8 cellular contexts compared by ENCODE assay signal in the genomic region with DNA sequence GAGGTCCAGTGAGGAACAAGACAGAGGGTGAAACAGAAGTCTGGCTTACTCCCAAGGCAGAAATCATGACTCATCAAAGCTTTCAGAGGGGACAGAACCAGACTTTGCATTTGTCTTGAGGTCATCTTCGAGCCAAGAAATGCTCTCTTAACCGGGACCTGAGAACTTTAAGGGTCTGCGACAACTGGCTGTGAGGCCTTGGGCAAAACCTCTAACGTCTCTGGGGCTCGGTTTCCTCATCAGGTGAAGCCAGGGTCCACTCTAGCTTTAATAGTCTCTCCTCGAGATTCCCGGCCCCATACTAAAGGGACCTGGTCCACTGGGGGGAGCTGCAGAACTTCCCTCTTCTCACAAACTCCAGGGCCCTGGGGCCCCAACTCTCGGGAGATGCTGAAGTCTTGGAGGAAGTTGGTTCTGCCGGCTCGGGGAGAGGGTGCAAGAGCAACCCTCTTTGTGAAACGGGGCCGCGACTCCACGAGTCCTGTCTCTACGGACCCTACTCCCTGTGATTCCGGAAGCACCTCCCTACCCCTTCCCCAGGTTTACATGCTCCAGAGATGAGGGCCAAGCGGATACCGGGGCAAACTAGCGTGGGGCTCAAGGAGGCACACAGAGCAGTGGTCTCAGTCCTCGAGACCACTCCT. TPM values are rescaled to one million over a fixed set of nuclear protein-coding genes. Genes with fewer than 3 reads are reported as not detected.
DNase-seq lines count a peak whose midpoint lies in the region; ATAC-seq, FAIRE-seq and TF ChIP-seq lines count a peak whose summit lies in the region.

No MANE protein-coding gene starts in this region.

- H3K27ac ChIP-seq in A549 = peak overlapping the region; percentile 95 to 97
- peak overlapping the region; percentile 57 to 94 (median 94) for H3K27ac ChIP-seq in gastroesophageal sphincter
- no peak overlapping the region for H3K27ac ChIP-seq in neural cell (ENCODE audit: low read length)
- peak overlapping the region; percentile 98 for H3K27ac ChIP-seq in urinary bladder (ENCODE audit: low read depth)

- H3K4me1 ChIP-seq in A549 (peaks cover 64% of the 10 kb centered on the region), gastroesophageal sphincter (peaks cover 0 to 51% (median 2%) of the 10 kb centered on the region in 3 donors), urinary bladder (ENCODE audit: insufficient read depth) (no peaks in the 10 kb centered on the region)

- TF ChIP-seq EP300 in A549 (IDR thresholded peaks at IDR 0.05) (no peak), gastroesophageal sphincter (IDR thresholded peaks at IDR 0.05) (no peak), neural cell (conservative IDR thresholded peaks at IDR 0.05; ENCODE audit: poor library complexity, severe bottlenecking) (no peak)

- CTCF ChIA-PET in A549 (lab: Yijun Ruan, JAX) = interaction anchor here (0.5 to 4.2 kb wide), 33 partner anchors 8 to 1444 kb away, joined by 3 to 26 read pairs (median 4); no protein-coding TSS in a partner anchor

- no peak for FAIRE-seq in A549 (lab: Jason Lieb, UNC)

- peak overlapping the region; percentile 31 for H3K9ac ChIP-seq in neural cell (ENCODE audit: low read length)

- H3K9me3 ChIP-seq in A549 (no peaks in the 10 kb centered on the region), gastroesophageal sphincter (no peaks in the 10 kb centered on the region), neural cell (ENCODE audit: low read length) (no peaks in the 10 kb centered on the region)

- under 1% methylated on average over 11 of the region's 20 CpGs for WGBS in A549 (ENCODE audit: missing lambda C conversion rate)
- WGBS in gastroesophageal sphincter (ENCODE audit: low coverage in 1 of 2), 2 donors = 0 to 5% methylated on average over 1 to 7 of the region's 20 CpGs
- WGBS in urinary bladder = 5% methylated on average over 20 of the region's 20 CpGs

- H3K36me3 ChIP-seq in gastroesophageal sphincter (no peaks in the 10 kb centered on the region), neural cell (ENCODE audit: insufficient read depth, low read length) (no peaks in the 10 kb centered on the region), urinary bladder (ENCODE audit: insufficient read depth) (no peaks in the 10 kb centered on the region)

- TF ChIP-seq CTCF in A549 (IDR thresholded peaks at IDR 0.05) (peak; percentile 64), GM12875 (IDR thresholded peaks at IDR 0.05; ENCODE audit: borderline replicate concordance, insufficient read depth, low read depth, low read length) (peak; percentile 39; the same call in 1 of the 2 replicates), gastroesophageal sphincter (IDR thresholded peaks at IDR 0.05) (peak in 3 of 4 experiments; percentile 32 to 69 (median 43)), neural cell (IDR thresholded peaks at IDR 0.05; ENCODE audit: poor library complexity, severe bottlenecking) (no peak)

- no peaks in the 10 kb centered on the region for H3K27me3 ChIP-seq in gastroesophageal sphincter
- peaks cover 57% of the 10 kb centered on the region for H3K27me3 ChIP-seq in neural cell (ENCODE audit: insufficient read depth, low read depth, low read length)

- no peaks in the 10 kb centered on the region for H3K79me2 ChIP-seq in neural cell (replicated peaks; ENCODE audit: insufficient read depth, low read length)

- no peaks in the 10 kb centered on the region for H3F3A ChIP-seq in neural cell (ENCODE audit: insufficient read depth, low read length, poor library complexity, severe bottlenecking)

- ATAC-seq in A549 (peak; percentile 60 to 73), HG03025 (IDR thresholded peaks at IDR 0.05; ENCODE audit: low FRiP score, unreplicated experiment) (peak; percentile 36), gastroesophageal sphincter (peak; percentile 36)

- POLR2A ChIA-PET in A549 (lab: Yijun Ruan, JAX) = interaction anchor here (0.9 to 2.5 kb wide), 9 partner anchors 37 to 771 kb away, joined by 3 to 14 read pairs (median 4); a partner anchor contains a TSS

- no peak; the same call in 1 of the 2 replicates for TF ChIP-seq POLR2A in A549 (IDR thresholded peaks at IDR 0.05; ENCODE audit: low read length)
- TF ChIP-seq POLR2A in gastroesophageal sphincter (IDR thresholded peaks at IDR 0.05) = no peak

- TF ChIP-seq RAD21 in A549 (conservative IDR thresholded peaks at IDR 0.05 in 1 of 2, IDR thresholded peaks at IDR 0.05 in 1 of 2) (peak; percentile 60 to 65), neural cell (conservative IDR thresholded peaks at IDR 0.05) (no peak)

- no peaks in the 10 kb centered on the region for H4K20me1 ChIP-seq in neural cell (ENCODE audit: insufficient read depth)

- H3K4me2 ChIP-seq in A549 (peak overlapping the region; percentile 87), neural cell (ENCODE audit: low read length) (no peak overlapping the region)

- H3K9me2 ChIP-seq in neural cell (ENCODE audit: insufficient read depth, low read length) = no peaks in the 10 kb centered on the region

- peak overlapping the region; percentile 77 for H3K4me3 ChIP-seq in A549
- peak overlapping the region; percentile 81 for H3K4me3 ChIP-seq in GM12875 (ENCODE audit: low read depth, low read length)
- H3K4me3 ChIP-seq in gastroesophageal sphincter = peak overlapping the region; percentile 45 to 92
- H3K4me3 ChIP-seq in neural cell (ENCODE audit: low read length) = peak overlapping the region; percentile 73
- H3K4me3 ChIP-seq in urinary bladder (ENCODE audit: low read depth, low read length) = peak overlapping the region; percentile 74

- H2AFZ ChIP-seq in neural cell (ENCODE audit: low read depth, low read length) = no peak overlapping the region

- DNase-seq in A549 (ENCODE audit: low read depth in 1 of 2, low spot score in 1 of 2) (peak; percentile 87 to 92), NOMO-1 treated with DMSO at 0.1 percent for 48 hours (lab: John Stamatoyannopoulos, UW; ENCODE audit: unreplicated experiment) (peak; percentile 40)
- peak; percentile 42 for DNase-seq in activated naive CD4-positive, alpha-beta T cell treated with anti-CD3 and anti-CD28 coated beads, Interleukin-2, amount 50 U/mL, for 16 hours

TF ChIP-seq in A549, 52 proteins besides CTCF, POLR2A, EP300 and RAD21 (continues in another document):
- no peak for TF ChIP-seq NR3C1 (IDR thresholded peaks at IDR 0.05)
- TF ChIP-seq, protein P1, sequence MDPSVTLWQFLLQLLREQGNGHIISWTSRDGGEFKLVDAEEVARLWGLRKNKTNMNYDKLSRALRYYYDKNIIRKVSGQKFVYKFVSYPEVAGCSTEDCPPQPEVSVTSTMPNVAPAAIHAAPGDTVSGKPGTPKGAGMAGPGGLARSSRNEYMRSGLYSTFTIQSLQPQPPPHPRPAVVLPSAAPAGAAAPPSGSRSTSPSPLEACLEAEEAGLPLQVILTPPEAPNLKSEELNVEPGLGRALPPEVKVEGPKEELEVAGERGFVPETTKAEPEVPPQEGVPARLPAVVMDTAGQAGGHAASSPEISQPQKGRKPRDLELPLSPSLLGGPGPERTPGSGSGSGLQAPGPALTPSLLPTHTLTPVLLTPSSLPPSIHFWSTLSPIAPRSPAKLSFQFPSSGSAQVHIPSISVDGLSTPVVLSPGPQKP (IDR thresholded peaks at IDR 0.05; ENCODE audit: low read depth, low read length) = no peak
- TF ChIP-seq, protein P2, sequence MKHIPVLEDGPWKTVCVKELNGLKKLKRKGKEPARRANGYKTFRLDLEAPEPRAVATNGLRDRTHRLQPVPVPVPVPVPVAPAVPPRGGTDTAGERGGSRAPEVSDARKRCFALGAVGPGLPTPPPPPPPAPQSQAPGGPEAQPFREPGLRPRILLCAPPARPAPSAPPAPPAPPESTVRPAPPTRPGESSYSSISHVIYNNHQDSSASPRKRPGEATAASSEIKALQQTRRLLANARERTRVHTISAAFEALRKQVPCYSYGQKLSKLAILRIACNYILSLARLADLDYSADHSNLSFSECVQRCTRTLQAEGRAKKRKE (CRISPR knock-in tag; IDR thresholded peaks at IDR 0.05; ENCODE audit: low read depth) = no peak
- TF ChIP-seq RNF2 (IDR thresholded peaks at IDR 0.05; ENCODE audit: borderline replicate concordance, low read depth) = no peak
- 0 out of 2 replicates have a peak, but pooled peaks have one; percentile 9 for TF ChIP-seq HOXB13 (CRISPR knock-in tag; IDR thresholded peaks at IDR 0.05; ENCODE audit: low read depth)

TF ChIP-seq in neural cell, 6 proteins besides CTCF, POLR2A, EP300 and RAD21 (continues in another document):
- no peak for TF ChIP-seq TAF1 (IDR thresholded peaks at IDR 0.05; ENCODE audit: low read depth)
- TF ChIP-seq MXI1 (conservative IDR thresholded peaks at IDR 0.05; ENCODE audit: poor library complexity, severe bottlenecking) = no peak
- TF ChIP-seq EZH2 (IDR thresholded peaks at IDR 0.05; ENCODE audit: borderline replicate concordance, insufficient read depth, low read length, poor library complexity, severe bottlenecking) = no peak
- no peak for TF ChIP-seq POLR2AphosphoS5 (IDR thresholded peaks at IDR 0.05)

RNA-seq across cellular contexts. Expression of a gene that starts 2.6 kb away (rescaled TPM):
- polyA plus RNA-seq in A549 (2011; rRNA removed) (14.1 and 28.1 TPM in 2 replicates), A549 (2017; fragmentation: RNase III; extraction: RNeasy Plus Mini Kit Qiagen cat#74134 plus additional on column Dnase treatment) (14.2 to 15.2 TPM (median 14.3 TPM) in 3 replicates), neural cell (0.16 TPM in 1 of 2 replicates, not detected in the other), urinary bladder (7.4 TPM)
- 5.7 and 7.2 TPM in 2 replicates for polyA plus RNA-seq in A549 (2012; cell fraction: cytosol; rRNA removed)
- polyA plus RNA-seq in A549 (2012; cell fraction: nucleus; rRNA removed) = 9.2 and 14.5 TPM in 2 replicates
- polyA minus RNA-seq in A549 (2011; rRNA and poly(A)+ RNA removed) = 270 and 286 TPM in 2 replicates
- total RNA-seq in gastroesophageal sphincter (10 to 100 TPM; 10.3 to 34.9 (median 20.8) TPM), urinary bladder (27.2 TPM)
- 0.97 and 2.9 TPM in 2 replicates for polyA minus RNA-seq in neural cell
